ENCODE assay signal across 25 cellular contexts in genomic region chr17:79478051-79478461, GRCh38.
DNase-seq lines count a peak whose midpoint lies in the region; ATAC-seq and TF ChIP-seq lines count a peak whose summit lies in the region.
"Had no signal": no experiment of that assay in that cellular context is flagged by ENCODE, and none has a peak within 500 bp of the region (broad histone marks: within the 10 kb centered on the region; RNA-seq: fewer than 3 reads in every experiment).

No MANE protein-coding gene starts in this region.

- H3K36me3 Mint-ChIP-seq in type B pancreatic cell, result no peaks in the 10 kb centered on the region
- H3K36me3 Mint-ChIP-seq in activated T-cell treated with anti-CD3 and anti-CD28 coated beads, Interleukin-2, amount 50 U/mL, for 4 hours (ENCODE audit: insufficient read depth), result no peaks in the 10 kb centered on the region
- no peaks in the 10 kb centered on the region for H3K36me3 Mint-ChIP-seq in activated T-cell treated with anti-CD3 and anti-CD28 coated beads, Interleukin-2, amount 50 U/mL, for 24 hours (ENCODE audit: low read depth)
- H3K36me3 Mint-ChIP-seq: neural progenitor cell had no signal

- H3K4me3 Mint-ChIP-seq in type B pancreatic cell, result peak overlapping the region; percentile 71
- H3K4me3 Mint-ChIP-seq in activated T-cell treated with anti-CD3 and anti-CD28 coated beads, Interleukin-2, amount 50 U/mL, for 4 hours, result no peak overlapping the region
- no peak overlapping the region for H3K4me3 Mint-ChIP-seq in activated T-cell treated with anti-CD3 and anti-CD28 coated beads, Interleukin-2, amount 50 U/mL, for 24 hours
- H3K4me3 Mint-ChIP-seq: activated CD4-positive, alpha-beta T cell treated with anti-CD3 and anti-CD28 coated beads, Interleukin-2, amount 10 ng/mL, durations not matched to agents 24 days and 14 days; activated T-helper 1 cell treated with anti-CD3 and anti-CD28 coated beads, Interleukin-12 subunit alpha, Interleukin-12 subunit beta, Interleukin-2, Interleukin-4 antibody, amounts not matched to agents 30 ng/mL and 10 ng/mL and 1 ng/mL, durations not matched to agents 14 hours and 24 hours and 36 hours; neural progenitor cell had no signal

- no peak for TF ChIP-seq CTCF in type B pancreatic cell (conservative IDR thresholded peaks at IDR 0.05)

- peaks cover 66% of the 10 kb centered on the region for H3K27me3 Mint-ChIP-seq in type B pancreatic cell
- peaks cover 70% of the 10 kb centered on the region for H3K27me3 Mint-ChIP-seq in activated T-cell treated with anti-CD3 and anti-CD28 coated beads, Interleukin-2, amount 50 U/mL, for 4 hours (ENCODE audit: low read depth)
- peaks cover 67% of the 10 kb centered on the region for H3K27me3 Mint-ChIP-seq in activated T-cell treated with anti-CD3 and anti-CD28 coated beads, Interleukin-2, amount 50 U/mL, for 24 hours

- DNase-seq in Daoy (ENCODE audit: low read depth), result peak; percentile 48
- peak; percentile 52 for DNase-seq in NCI-H69 (lab: John Stamatoyannopoulos, UW)
- no peak for DNase-seq in type B pancreatic cell (ENCODE audit: extremely low spot score, unreplicated experiment)
- DNase-seq in activated T-cell treated with anti-CD3 and anti-CD28 coated beads, Interleukin-2, amount 50 U/mL, for 4 hours, result no peak
- DNase-seq in activated T-cell treated with anti-CD3 and anti-CD28 coated beads, Interleukin-2, amount 50 U/mL, for 24 hours, result no peak
- DNase-seq: activated CD4-positive, alpha-beta T cell treated with anti-CD3 and anti-CD28 coated beads, Interleukin-2, amount 10 ng/mL, durations not matched to agents 24 days and 14 days; activated naive CD4-positive, alpha-beta T cell treated with anti-CD3 and anti-CD28 coated beads, Interleukin-2, amount 50 U/mL, for 16 hours; central memory CD4-positive, alpha-beta T cell; COR-L47; dermis blood vessel endothelial cell; heart left ventricle; kidney glomerular epithelial cell; mammary epithelial cell; MM.1S; NCI-H1694; NCI-H774; SK-N-SH; stomach; T-helper 2 cell; WERI-Rb-1 had no signal

- H3K9me3 Mint-ChIP-seq in type B pancreatic cell, result peaks cover 4% of the 10 kb centered on the region
- H3K9me3 Mint-ChIP-seq in activated T-cell treated with anti-CD3 and anti-CD28 coated beads, Interleukin-2, amount 50 U/mL, for 4 hours, result no peaks in the 10 kb centered on the region
- H3K9me3 Mint-ChIP-seq in activated T-cell treated with anti-CD3 and anti-CD28 coated beads, Interleukin-2, amount 50 U/mL, for 24 hours, result no peaks in the 10 kb centered on the region
- H3K9me3 Mint-ChIP-seq: activated CD4-positive, alpha-beta T cell treated with anti-CD3 and anti-CD28 coated beads, Interleukin-2, amount 10 ng/mL, durations not matched to agents 24 days and 14 days; activated T-helper 1 cell treated with anti-CD3 and anti-CD28 coated beads, Interleukin-12 subunit alpha, Interleukin-12 subunit beta, Interleukin-2, Interleukin-4 antibody, amounts not matched to agents 30 ng/mL and 10 ng/mL and 1 ng/mL, durations not matched to agents 14 hours and 24 hours and 36 hours had no signal

- ATAC-seq in esophagus mucosa, result peak; percentile 80
- no peak for ATAC-seq in GM19351 (IDR thresholded peaks at IDR 0.05; ENCODE audit: unreplicated experiment)
- ATAC-seq in activated T-cell treated with anti-CD3 and anti-CD28 coated beads, Interleukin-2, amount 50 U/mL, for 4 hours, result no peak
- ATAC-seq: HCT116, heart left ventricle had no signal

- H3K4me1 Mint-ChIP-seq in type B pancreatic cell (ENCODE audit: unreplicated experiment), result peaks cover 49% of the 10 kb centered on the region
- no peaks in the 10 kb centered on the region for H3K4me1 Mint-ChIP-seq in activated T-cell treated with anti-CD3 and anti-CD28 coated beads, Interleukin-2, amount 50 U/mL, for 4 hours (ENCODE audit: low read depth)
- H3K4me1 Mint-ChIP-seq in activated T-cell treated with anti-CD3 and anti-CD28 coated beads, Interleukin-2, amount 50 U/mL, for 24 hours (ENCODE audit: low read depth), result no peaks in the 10 kb centered on the region
- H3K4me1 Mint-ChIP-seq: activated CD4-positive, alpha-beta T cell treated with anti-CD3 and anti-CD28 coated beads, Interleukin-2, amount 10 ng/mL, durations not matched to agents 24 days and 14 days had no signal

- H3K27ac Mint-ChIP-seq in type B pancreatic cell, result peak overlapping the region; percentile 58
- H3K27ac Mint-ChIP-seq in activated T-cell treated with anti-CD3 and anti-CD28 coated beads, Interleukin-2, amount 50 U/mL, for 24 hours, result no peak overlapping the region
- H3K27ac Mint-ChIP-seq: activated CD4-positive, alpha-beta T cell treated with anti-CD3 and anti-CD28 coated beads, Interleukin-2, amount 10 ng/mL, durations not matched to agents 24 days and 14 days; activated T-helper 1 cell treated with anti-CD3 and anti-CD28 coated beads, Interleukin-12 subunit alpha, Interleukin-12 subunit beta, Interleukin-2, Interleukin-4 antibody, amounts not matched to agents 30 ng/mL and 10 ng/mL and 1 ng/mL, durations not matched to agents 14 hours and 24 hours and 36 hours; neural progenitor cell had no signal

Comparison
In these comparisons a context has a peak if more than half of its experiments do, and no peak if none do; other contexts are left out.
1. DNase-seq: peak in Daoy (single experiment) and NCI-H69 (single experiment); none in type B pancreatic cell (single experiment), activated T-cell treated with anti-CD3 and anti-CD28 coated beads, Interleukin-2, amount 50 U/mL, for 4 hours (single experiment) and activated T-cell treated with anti-CD3 and anti-CD28 coated beads, Interleukin-2, amount 50 U/mL, for 24 hours (single experiment).